ENCODE assay signal across 14 cellular contexts in the genomic region with DNA sequence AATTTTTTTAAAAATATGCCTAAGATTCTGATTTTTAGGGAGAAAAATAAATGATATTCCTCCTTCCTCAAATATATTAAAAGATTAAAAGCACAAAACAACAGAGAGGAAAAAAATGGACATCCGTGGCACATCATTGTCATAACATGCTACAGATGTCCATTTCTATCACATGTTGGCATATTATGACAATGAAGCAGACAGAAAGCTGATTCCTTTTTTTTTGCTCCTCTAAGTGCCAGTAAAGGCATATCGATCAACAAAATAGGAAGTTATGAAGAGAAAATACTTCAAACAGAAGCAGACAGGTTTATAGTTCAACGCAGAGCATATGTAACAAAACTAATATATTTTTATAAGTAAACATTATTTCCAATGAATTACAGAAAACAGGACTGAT. TPM values are rescaled to one million over a fixed set of nuclear protein-coding genes. Genes with fewer than 3 reads are reported as not detected.
A peak's percentile ranks its signal among the peaks of the same experiment; 100 is the strongest.
DNase-seq lines count a peak whose midpoint lies in the region; ATAC-seq and TF ChIP-seq lines count a peak whose summit lies in the region.
"Had no signal": no experiment of that assay in that cellular context is flagged by ENCODE, and none has a peak within 500 bp of the region (broad histone marks: within the 10 kb centered on the region; RNA-seq: fewer than 3 reads in every experiment).

No MANE protein-coding gene starts in this region.

- TF ChIP-seq POLR2A in upper lobe of left lung (IDR thresholded peaks at IDR 0.05) = no peak

- peaks cover 13% of the 10 kb centered on the region for H3K4me1 Mint-ChIP-seq in activated naive CD4-positive, alpha-beta T cell treated with anti-CD3 and anti-CD28 coated beads, Interleukin-2, amount 10 ng/mL, durations not matched to agents 7 days and 5 days
- peaks cover 34% of the 10 kb centered on the region for H3K4me1 Mint-ChIP-seq in dendritic cell treated with granulocyte-macrophage colony-stimulating factor and Interleukin-4, amounts not matched to agents 40 ng/mL and 50 ng/mL, for 4 days (ENCODE audit: low read depth)

- peak overlapping the region in 1 of 4 donors; percentile 17 for H3K4me3 ChIP-seq in upper lobe of left lung
- H3K4me3 ChIP-seq: Peyer's patch, thyroid gland had no signal

- H3K27me3 ChIP-seq in upper lobe of left lung = no peaks in the 10 kb centered on the region
- H3K27me3 ChIP-seq: Peyer's patch, thyroid gland had no signal

- H3K27me3 Mint-ChIP-seq in activated naive CD4-positive, alpha-beta T cell treated with anti-CD3 and anti-CD28 coated beads, Interleukin-2, amount 10 ng/mL, durations not matched to agents 7 days and 5 days = no peaks in the 10 kb centered on the region
- no peaks in the 10 kb centered on the region for H3K27me3 Mint-ChIP-seq in dendritic cell treated with granulocyte-macrophage colony-stimulating factor and Interleukin-4, amounts not matched to agents 40 ng/mL and 50 ng/mL, for 4 days

- H3K36me3 Mint-ChIP-seq in activated naive CD4-positive, alpha-beta T cell treated with anti-CD3 and anti-CD28 coated beads, Interleukin-2, amount 10 ng/mL, durations not matched to agents 7 days and 5 days = peaks cover 12% of the 10 kb centered on the region
- peaks cover 13 to 23% of the 10 kb centered on the region in 2 donors for H3K36me3 Mint-ChIP-seq in activated naive CD4-positive, alpha-beta T cell treated with anti-CD3 and anti-CD28 coated beads, Interleukin-2, amount 50 U/mL, for 72 hours
- H3K36me3 Mint-ChIP-seq in dendritic cell treated with granulocyte-macrophage colony-stimulating factor and Interleukin-4, amounts not matched to agents 40 ng/mL and 50 ng/mL, for 4 days (ENCODE audit: low read depth) = peaks cover 19% of the 10 kb centered on the region

- peak overlapping the region; percentile 23 to 65 (median 46) for H3K27ac ChIP-seq in upper lobe of left lung
- H3K27ac ChIP-seq: thyroid gland had no signal

- 57 to 58% methylated on average over 3 of the region's 3 CpGs for WGBS in upper lobe of left lung, 2 donors

- no peaks in the 10 kb centered on the region for H3K9me3 Mint-ChIP-seq in activated naive CD4-positive, alpha-beta T cell treated with anti-CD3 and anti-CD28 coated beads, Interleukin-2, amount 10 ng/mL, durations not matched to agents 7 days and 5 days
- H3K9me3 Mint-ChIP-seq in activated naive CD4-positive, alpha-beta T cell treated with anti-CD3 and anti-CD28 coated beads, Interleukin-2, amount 50 U/mL, for 72 hours = peaks cover 0 to 5% of the 10 kb centered on the region in 2 donors
- no peaks in the 10 kb centered on the region for H3K9me3 Mint-ChIP-seq in dendritic cell treated with granulocyte-macrophage colony-stimulating factor and Interleukin-4, amounts not matched to agents 40 ng/mL and 50 ng/mL, for 4 days

- CTCF ChIA-PET in activated naive CD4-positive, alpha-beta T cell treated with anti-CD3 and anti-CD28 coated beads, Interleukin-2, amount 10 ng/mL, durations not matched to agents 7 days and 5 days (lab: Charles Lee) = no interaction called here

- H3K4me3 Mint-ChIP-seq in activated naive CD4-positive, alpha-beta T cell treated with anti-CD3 and anti-CD28 coated beads, Interleukin-2, amount 10 ng/mL, durations not matched to agents 7 days and 5 days = no peak overlapping the region
- peak overlapping the region; percentile 9 for H3K4me3 Mint-ChIP-seq in dendritic cell treated with granulocyte-macrophage colony-stimulating factor and Interleukin-4, amounts not matched to agents 40 ng/mL and 50 ng/mL, for 4 days

- ATAC-seq in activated naive CD4-positive, alpha-beta T cell treated with anti-CD3 and anti-CD28 coated beads, Interleukin-2, amount 50 U/mL, for 72 hours = no peak
- ATAC-seq in HG03139 (IDR thresholded peaks at IDR 0.05; ENCODE audit: unreplicated experiment) (peak; percentile 29), upper lobe of left lung (ENCODE audit: low FRiP score in 2 of 2) (peak in 1 of 2 donors; percentile 46)

- no peak for TF ChIP-seq CTCF in upper lobe of left lung (IDR thresholded peaks at IDR 0.05)

- DNase-seq in activated naive CD4-positive, alpha-beta T cell treated with anti-CD3 and anti-CD28 coated beads, Interleukin-2, amount 10 ng/mL, durations not matched to agents 7 days and 5 days = no peak
- no peak for DNase-seq in activated naive CD4-positive, alpha-beta T cell treated with anti-CD3 and anti-CD28 coated beads, Interleukin-2, amount 50 U/mL, for 72 hours (ENCODE audit: low spot score in 2 of 2)
- DNase-seq in upper lobe of left lung (no peak), kidney glomerular epithelial cell (lab: John Stamatoyannopoulos, UW) (no peak), NCI-H1105 treated with DMSO at 0.1 percent for 48 hours (lab: John Stamatoyannopoulos, UW) (no peak), DMS53 treated with DMSO at 0.1 percent for 48 hours (lab: John Stamatoyannopoulos, UW; ENCODE audit: unreplicated experiment) (no peak)
- DNase-seq: dermis blood vessel endothelial cell; NCI-H1694; NCI-H524 treated with DMSO at 0.1 percent for 48 hours; stimulated activated CD4-positive, alpha-beta T cell treated with anti-CD3 and anti-CD28 coated beads, Interleukin-12 subunit alpha, Interleukin-12 subunit beta, amount 100 ng/mL, for 4 hours; thyroid gland had no signal

- no peak for TF ChIP-seq EP300 in upper lobe of left lung (IDR thresholded peaks at IDR 0.05)

- intact Hi-C loops in dendritic cell treated with granulocyte-macrophage colony-stimulating factor and Interleukin-4, amounts not matched to agents 40 ng/mL and 50 ng/mL, for 4 days (cut with micrococcal nuclease) = loop anchor here (1.0 kb wide), 1 partner anchor 11 kb away; a partner anchor contains a TSS

- peak overlapping the region; percentile 70 for H3K27ac Mint-ChIP-seq in activated naive CD4-positive, alpha-beta T cell treated with anti-CD3 and anti-CD28 coated beads, Interleukin-2, amount 10 ng/mL, durations not matched to agents 7 days and 5 days
- H3K27ac Mint-ChIP-seq in activated naive CD4-positive, alpha-beta T cell treated with anti-CD3 and anti-CD28 coated beads, Interleukin-2, amount 50 U/mL, for 72 hours = peak overlapping the region in 1 of 2 donors; percentile 62
- H3K27ac Mint-ChIP-seq in dendritic cell treated with granulocyte-macrophage colony-stimulating factor and Interleukin-4, amounts not matched to agents 40 ng/mL and 50 ng/mL, for 4 days = peak overlapping the region; percentile 91

- H3K36me3 ChIP-seq in upper lobe of left lung = no peaks in the 10 kb centered on the region
- H3K36me3 ChIP-seq: Peyer's patch, thyroid gland had no signal

- H3K9me3 ChIP-seq in upper lobe of left lung = no peaks in the 10 kb centered on the region
- H3K9me3 ChIP-seq: Peyer's patch, thyroid gland had no signal

- peaks cover 17 to 28% (median 24%) of the 10 kb centered on the region in 4 donors for H3K4me1 ChIP-seq in upper lobe of left lung
- H3K4me1 ChIP-seq: Peyer's patch had no signal

RNA-seq across cellular contexts. Expression of a gene that starts 11.2 kb away (rescaled TPM):
- 10 to 100 TPM in 1 of 2 donors, 1 to 10 TPM in 1; 8.4 to 13.6 TPM for total RNA-seq in activated naive CD4-positive, alpha-beta T cell treated with anti-CD3 and anti-CD28 coated beads, Interleukin-2, amount 50 U/mL, for 72 hours
- total RNA-seq in upper lobe of left lung = 10 to 100 TPM in 4 of 6 donors, 1 to 10 TPM in 2; 8.2 to 18.8 (median 11.9) TPM
